8 cellular contexts compared by ENCODE assay signal in genomic region chr15:68154923-68155559, GRCh38. TPM values are rescaled to one million over a fixed set of nuclear protein-coding genes. Genes with fewer than 3 reads are reported as not detected.
A peak's percentile ranks its signal among the peaks of the same experiment; 100 is the strongest.
DNase-seq lines count a peak whose midpoint lies in the region; ATAC-seq and TF ChIP-seq lines count a peak whose summit lies in the region.

No MANE protein-coding gene starts in this region.

- TF ChIP-seq CTCF in HFFc6 (IDR thresholded peaks at IDR 0.05): peak; percentile 85
- TF ChIP-seq CTCF in liver (IDR thresholded peaks at IDR 0.05; ENCODE audit: low read depth, low read length, missing input control): peak; percentile 83

- peak; percentile 69 for DNase-seq in DMS114 treated with DMSO at 0.1 percent for 48 hours (lab: John Stamatoyannopoulos, UW; ENCODE audit: unreplicated experiment)
- DNase-seq in HFFc6: peak; percentile 55
- DNase-seq in OCI-M1 (lab: John Stamatoyannopoulos, UW): peak; percentile 49
- no peak for DNase-seq in aorta

- intact Hi-C loops in dendritic cell treated with granulocyte-macrophage colony-stimulating factor and Interleukin-4, amounts not matched to agents 40 ng/mL and 50 ng/mL, for 4 days (cut with micrococcal nuclease): loop anchor here (2.0 kb wide), 1 partner anchor 292 kb away; no protein-coding TSS in a partner anchor
- intact Hi-C loops in aorta (cut with DNase I): loop anchor here (2.0 to 10.0 kb wide), 2 partner anchors 100 to 292 kb away; partner anchors contain the start of gene PIAS1 (in 1 of the 2)

- H3K36me3 Mint-ChIP-seq in HFFc6 (ENCODE audit: low read depth): peaks cover 15% of the 10 kb centered on the region
- H3K36me3 Mint-ChIP-seq in dendritic cell treated with granulocyte-macrophage colony-stimulating factor and Interleukin-4, amounts not matched to agents 40 ng/mL and 50 ng/mL, for 4 days (ENCODE audit: low read depth): peaks cover 42% of the 10 kb centered on the region

- no peaks in the 10 kb centered on the region for H3K9me3 Mint-ChIP-seq in HFFc6
- H3K9me3 Mint-ChIP-seq in dendritic cell treated with granulocyte-macrophage colony-stimulating factor and Interleukin-4, amounts not matched to agents 40 ng/mL and 50 ng/mL, for 4 days: no peaks in the 10 kb centered on the region

- TF ChIP-seq RAD21 in liver (IDR thresholded peaks at IDR 0.05): peak; percentile 97 to 98

- peaks cover 3% of the 10 kb centered on the region for H3K27me3 Mint-ChIP-seq in HFFc6 (ENCODE audit: insufficient read depth)
- no peaks in the 10 kb centered on the region for H3K27me3 Mint-ChIP-seq in dendritic cell treated with granulocyte-macrophage colony-stimulating factor and Interleukin-4, amounts not matched to agents 40 ng/mL and 50 ng/mL, for 4 days

- H3K27ac Mint-ChIP-seq in HFFc6: no peak overlapping the region
- peak overlapping the region; percentile 13 for H3K27ac Mint-ChIP-seq in dendritic cell treated with granulocyte-macrophage colony-stimulating factor and Interleukin-4, amounts not matched to agents 40 ng/mL and 50 ng/mL, for 4 days

- H3K4me1 Mint-ChIP-seq in HFFc6 (ENCODE audit: low read depth): peaks cover 16% of the 10 kb centered on the region
- H3K4me1 Mint-ChIP-seq in dendritic cell treated with granulocyte-macrophage colony-stimulating factor and Interleukin-4, amounts not matched to agents 40 ng/mL and 50 ng/mL, for 4 days (ENCODE audit: low read depth): peaks cover 12% of the 10 kb centered on the region

- ATAC-seq in aorta (ENCODE audit: low FRiP score) (peak; percentile 66), GM18519 (IDR thresholded peaks at IDR 0.05; ENCODE audit: low FRiP score, unreplicated experiment) (no peak), GM18498 (IDR thresholded peaks at IDR 0.05; ENCODE audit: unreplicated experiment) (no peak)

- 36% methylated on average over 4 of the region's 4 CpGs for WGBS in liver
- WGBS in aorta, 2 donors: 23 to 24% methylated on average over 4 of the region's 4 CpGs

- H3K9me3 ChIP-seq in liver (ENCODE audit: control insufficient read depth in 4 of 4, low read length in 3 of 4) (no peaks in the 10 kb centered on the region), aorta (ENCODE audit: control insufficient read depth, low read length) (no peaks in the 10 kb centered on the region)

- no peak overlapping the region for H3K4me3 Mint-ChIP-seq in HFFc6
- no peak overlapping the region for H3K4me3 Mint-ChIP-seq in dendritic cell treated with granulocyte-macrophage colony-stimulating factor and Interleukin-4, amounts not matched to agents 40 ng/mL and 50 ng/mL, for 4 days

- H3K9ac ChIP-seq in liver (ENCODE audit: low read depth in 1 of 2, low read length in 2 of 2): no peak overlapping the region

- no peaks in the 10 kb centered on the region for H3K27me3 ChIP-seq in liver (ENCODE audit: control insufficient read depth in 4 of 4, insufficient read depth in 4 of 4, low read length in 3 of 4)
- H3K27me3 ChIP-seq in aorta (ENCODE audit: control insufficient read depth in 1 of 2, insufficient read depth in 2 of 2, low read length in 1 of 2): no peaks in the 10 kb centered on the region

- H3K27ac ChIP-seq in liver (ENCODE audit: low read depth in 1 of 2, low read length in 2 of 2) (no peak overlapping the region), aorta (ENCODE audit: low read depth in 1 of 2, low read length in 2 of 2) (no peak overlapping the region)

- peaks cover 0 to 11% (median 5%) of the 10 kb centered on the region in 4 donors for H3K36me3 ChIP-seq in liver (ENCODE audit: control insufficient read depth in 4 of 4, insufficient read depth in 3 of 4, low read depth in 1 of 4, low read length in 3 of 4)
- no peaks in the 10 kb centered on the region for H3K36me3 ChIP-seq in aorta (ENCODE audit: control insufficient read depth in 1 of 2, insufficient read depth in 2 of 2, low read length in 1 of 2)

- H3K4me1 ChIP-seq in liver (ENCODE audit: control insufficient read depth in 4 of 4, insufficient read depth in 4 of 4, low read length in 3 of 4) (peaks cover 0 to 4% (median 0%) of the 10 kb centered on the region in 4 donors), aorta (ENCODE audit: control insufficient read depth in 1 of 2, insufficient read depth in 2 of 2, low read length in 2 of 2) (peaks cover 3 to 4% of the 10 kb centered on the region in 2 donors)

- H3K4me3 ChIP-seq in liver (ENCODE audit: low read depth in 1 of 3, low read length in 3 of 3): no peak overlapping the region
- no peak overlapping the region for H3K4me3 ChIP-seq in aorta (ENCODE audit: low read length in 2 of 2)

TF ChIP-seq in liver, 16 proteins besides CTCF, POLR2A, EP300 and RAD21:
- no peak for TF ChIP-seq HNF4G (IDR thresholded peaks at IDR 0.05)
- no peak for TF ChIP-seq MAX (IDR thresholded peaks at IDR 0.05)
- no peak for TF ChIP-seq YY1 (IDR thresholded peaks at IDR 0.05)
- no peak for TF ChIP-seq ATF3 (IDR thresholded peaks at IDR 0.05)
- no peak for TF ChIP-seq REST (IDR thresholded peaks at IDR 0.05)
- TF ChIP-seq SP1 (IDR thresholded peaks at IDR 0.05): no peak
- TF ChIP-seq JUND (IDR thresholded peaks at IDR 0.05): no peak
- TF ChIP-seq FOXA2 (IDR thresholded peaks at IDR 0.05): no peak
- no peak for TF ChIP-seq ZBTB33 (IDR thresholded peaks at IDR 0.05)
- no peak for TF ChIP-seq RXRA (IDR thresholded peaks at IDR 0.05)
- no peak for TF ChIP-seq GABPA (IDR thresholded peaks at IDR 0.05 in 1 of 2, conservative IDR thresholded peaks at IDR 0.05 in 1 of 2)
- TF ChIP-seq EGR1 (IDR thresholded peaks at IDR 0.05; ENCODE audit: low read depth in 2 of 2): no peak

RNA-seq across cellular contexts. Expression of gene CALML4, which starts 50.1 kb away (rescaled TPM):
- 1 to 10 TPM in 3 of 6 experiments, under 1 TPM in 3; 0.40 to 1.9 (median 0.87) TPM for total RNA-seq in HFFc6 (2021; fragmentation: NEBNext Ultra II Directional; extraction: Animal tissue kit (Norgen Biotek cat#: 25700))
- total RNA-seq in liver (1 to 10 TPM; 6.2 to 8.0 TPM), aorta (1 to 10 TPM; 4.0 to 8.3 TPM)
- polyA plus RNA-seq in liver (1 to 10 TPM; 3.6 to 6.8 TPM), aorta (10 to 100 TPM in 1 of 2 donors, 1 to 10 TPM in 1; 3.9 to 29.9 TPM)

Comparison
In these comparisons a context has a peak if more than half of its experiments do, and no peak if none do; other contexts are left out.
1. DNase-seq: peak in DMS114 treated with DMSO at 0.1 percent for 48 hours (single experiment), HFFc6 (single experiment) and OCI-M1 (single experiment); none in aorta (0 of 2).